1 cellular context compared by ENCODE assay signal in the genomic region with DNA sequence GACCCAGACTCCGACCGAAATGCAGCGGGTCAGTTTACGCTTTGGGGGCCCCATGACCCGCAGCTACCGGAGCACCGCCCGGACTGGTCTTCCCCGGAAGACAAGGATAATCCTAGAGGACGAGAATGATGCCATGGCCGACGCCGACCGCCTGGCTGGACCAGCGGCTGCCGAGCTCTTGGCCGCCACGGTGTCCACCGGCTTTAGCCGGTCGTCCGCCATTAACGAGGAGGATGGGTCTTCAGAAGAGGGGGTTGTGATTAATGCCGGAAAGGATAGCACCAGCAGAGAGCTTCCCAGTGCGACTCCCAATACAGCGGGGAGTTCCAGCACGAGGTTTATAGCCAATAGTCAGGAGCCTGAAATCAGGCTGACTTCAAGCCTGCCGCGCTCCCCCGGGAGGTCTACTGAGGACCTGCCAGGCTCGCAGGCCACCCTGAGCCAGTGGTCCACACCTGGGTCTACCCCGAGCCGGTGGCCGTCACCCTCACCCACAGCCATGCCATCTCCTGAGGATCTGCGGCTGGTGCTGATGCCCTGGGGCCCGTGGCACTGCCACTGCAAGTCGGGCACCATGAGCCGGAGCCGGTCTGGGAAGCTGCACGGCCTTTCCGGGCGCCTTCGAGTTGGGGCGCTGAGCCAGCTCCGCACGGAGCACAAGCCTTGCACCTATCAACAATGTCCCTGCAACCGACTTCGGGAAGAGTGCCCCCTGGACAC.
TF ChIP-seq lines count a peak whose summit lies in the region.

No MANE protein-coding gene starts in this region.

TF ChIP-seq in SK-N-SH treated with all-trans-retinoic acid at 6 μM for 48 hours, 23 proteins besides CTCF, POLR2A, EP300 and RAD21 (continued from another document):
- TF ChIP-seq ARNTL (CRISPR knock-in tag; IDR thresholded peaks at IDR 0.05; ENCODE audit: borderline replicate concordance, low read depth) (no peak), ISL1 (CRISPR knock-in tag; IDR thresholded peaks at IDR 0.05) (no peak), PPARA (CRISPR knock-in tag; IDR thresholded peaks at IDR 0.05; ENCODE audit: borderline replicate concordance) (no peak), ZFP30 (CRISPR knock-in tag; IDR thresholded peaks at IDR 0.05) (no peak), CSRNP3 (CRISPR knock-in tag; IDR thresholded peaks at IDR 0.05) (no peak), ZNF70 (CRISPR knock-in tag; IDR thresholded peaks at IDR 0.05) (no peak)
- TF ChIP-seq, protein P1, sequence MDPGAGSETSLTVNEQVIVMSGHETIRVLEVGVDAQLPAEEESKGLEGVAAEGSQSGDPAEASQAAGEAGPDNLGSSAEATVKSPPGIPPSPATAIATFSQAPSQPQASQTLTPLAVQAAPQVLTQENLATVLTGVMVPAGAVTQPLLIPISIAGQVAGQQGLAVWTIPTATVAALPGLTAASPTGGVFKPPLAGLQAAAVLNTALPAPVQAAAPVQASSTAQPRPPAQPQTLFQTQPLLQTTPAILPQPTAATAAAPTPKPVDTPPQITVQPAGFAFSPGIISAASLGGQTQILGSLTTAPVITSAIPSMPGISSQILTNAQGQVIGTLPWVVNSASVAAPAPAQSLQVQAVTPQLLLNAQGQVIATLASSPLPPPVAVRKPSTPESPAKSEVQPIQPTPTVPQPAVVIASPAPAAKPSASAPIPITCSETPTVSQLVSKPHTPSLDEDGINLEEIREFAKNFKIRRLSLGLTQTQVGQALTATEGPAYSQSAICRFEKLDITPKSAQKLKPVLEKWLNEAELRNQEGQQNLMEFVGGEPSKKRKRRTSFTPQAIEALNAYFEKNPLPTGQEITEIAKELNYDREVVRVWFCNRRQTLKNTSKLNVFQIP (CRISPR knock-in tag; IDR thresholded peaks at IDR 0.05; ENCODE audit: borderline replicate concordance, low read depth): no peak
TF ChIP-seq in SK-N-SH treated with all-trans-retinoic acid at 6 μM for 48 hours: peak in this region for 3.
